25 cellular contexts compared by ENCODE assay signal in the genomic region with DNA sequence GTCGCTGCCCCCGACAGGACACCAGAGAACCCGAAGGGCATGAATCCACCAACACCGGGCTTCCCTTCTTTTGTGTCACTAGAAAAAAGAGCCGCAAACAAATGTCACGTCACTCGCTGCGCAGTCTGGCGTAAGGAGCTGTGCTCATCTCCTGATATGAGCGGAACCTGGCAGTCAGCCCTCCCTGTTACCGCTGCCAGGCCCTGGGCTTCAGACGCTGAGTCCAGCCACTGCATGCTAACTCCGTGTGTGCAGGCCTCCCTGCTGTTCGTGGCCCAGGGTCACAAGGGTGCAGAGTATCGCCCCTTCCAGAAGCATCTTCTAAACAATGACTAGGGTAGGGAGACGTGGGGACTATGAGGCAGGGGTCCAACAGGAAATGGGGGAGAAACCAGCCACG.
A peak's percentile ranks its signal among the peaks of the same experiment; 100 is the strongest.
DNase-seq lines count a peak whose midpoint lies in the region; ATAC-seq and TF ChIP-seq lines count a peak whose summit lies in the region.
"Had no signal": no experiment of that assay in that cellular context is flagged by ENCODE, and none has a peak within 500 bp of the region (broad histone marks: within the 10 kb centered on the region; RNA-seq: fewer than 3 reads in every experiment).

No MANE protein-coding gene starts in this region.

- H3K36me3 ChIP-seq in heart left ventricle (peaks cover 0 to 52% (median 14%) of the 10 kb centered on the region in 9 donors), sigmoid colon (peaks cover 0 to 48% (median 12%) of the 10 kb centered on the region in 4 donors), mucosa of descending colon (ENCODE audit: low read depth) (no peaks in the 10 kb centered on the region)

- peaks cover 12% of the 10 kb centered on the region for H3K36me3 Mint-ChIP-seq in central memory CD8-positive, alpha-beta T cell (ENCODE audit: insufficient read depth)
- peaks cover 97% of the 10 kb centered on the region for H3K36me3 Mint-ChIP-seq in activated T-helper 17 cell treated with anti-CD3 and anti-CD28 coated beads, Interleukin-2, amount 50 U/mL, for 72 hours (ENCODE audit: low read depth)

- no peak for TF ChIP-seq EP300 in sigmoid colon (IDR thresholded peaks at IDR 0.05)

- TF ChIP-seq POLR2A in heart left ventricle (IDR thresholded peaks at IDR 0.05): no peak
- TF ChIP-seq POLR2A in sigmoid colon (IDR thresholded peaks at IDR 0.05): no peak

- H3K4me3 Mint-ChIP-seq in central memory CD8-positive, alpha-beta T cell: no peak overlapping the region
- H3K4me3 Mint-ChIP-seq in activated T-helper 17 cell treated with anti-CD3 and anti-CD28 coated beads, Interleukin-2, amount 50 U/mL, for 72 hours: no peak overlapping the region
- H3K4me3 Mint-ChIP-seq: activated T-cell treated with anti-CD3 and anti-CD28 coated beads, Interleukin-2, amount 50 U/mL, for 72 hours; CD4-positive, alpha-beta memory T cell; neural crest cell had no signal

- peak overlapping the region in 5 of 12 donors; percentile 7 to 70 (median 30) for H3K27ac ChIP-seq in heart left ventricle
- no peak overlapping the region for H3K27ac ChIP-seq in sigmoid colon
- H3K27ac ChIP-seq: gastroesophageal sphincter had no signal

- peaks cover 0 to 5% (median 0%) of the 10 kb centered on the region in 12 donors for H3K4me1 ChIP-seq in heart left ventricle
- H3K4me1 ChIP-seq in sigmoid colon: peaks cover 0 to 29% (median 12%) of the 10 kb centered on the region in 4 donors
- H3K4me1 ChIP-seq in mucosa of descending colon (ENCODE audit: low read depth): no peaks in the 10 kb centered on the region
- H3K4me1 ChIP-seq: gastroesophageal sphincter had no signal

- peak overlapping the region; percentile 38 for H3K27ac Mint-ChIP-seq in central memory CD8-positive, alpha-beta T cell (ENCODE audit: low read depth)
- no peak overlapping the region for H3K27ac Mint-ChIP-seq in activated T-helper 17 cell treated with anti-CD3 and anti-CD28 coated beads, Interleukin-2, amount 50 U/mL, for 72 hours
- H3K27ac Mint-ChIP-seq: activated T-cell treated with anti-CD3 and anti-CD28 coated beads, Interleukin-2, amount 50 U/mL, for 72 hours had no signal

- 63 to 79% (median 74%) methylated on average over 16 to 17 of the region's 17 CpGs for WGBS in heart left ventricle, 4 donors
- 89 to 93% methylated on average over 17 of the region's 17 CpGs for WGBS in sigmoid colon, 2 donors

- no peaks in the 10 kb centered on the region for H3K27me3 Mint-ChIP-seq in central memory CD8-positive, alpha-beta T cell
- H3K27me3 Mint-ChIP-seq in activated T-helper 17 cell treated with anti-CD3 and anti-CD28 coated beads, Interleukin-2, amount 50 U/mL, for 72 hours: no peaks in the 10 kb centered on the region
- H3K27me3 Mint-ChIP-seq: CD4-positive, alpha-beta memory T cell had no signal

- peaks cover 1% of the 10 kb centered on the region for H3K4me1 Mint-ChIP-seq in central memory CD8-positive, alpha-beta T cell
- peaks cover 5% of the 10 kb centered on the region for H3K4me1 Mint-ChIP-seq in activated T-helper 17 cell treated with anti-CD3 and anti-CD28 coated beads, Interleukin-2, amount 50 U/mL, for 72 hours
- H3K4me1 Mint-ChIP-seq: CD4-positive, alpha-beta memory T cell had no signal

- no peaks in the 10 kb centered on the region for H3K9me3 Mint-ChIP-seq in central memory CD8-positive, alpha-beta T cell
- H3K9me3 Mint-ChIP-seq in activated T-helper 17 cell treated with anti-CD3 and anti-CD28 coated beads, Interleukin-2, amount 50 U/mL, for 72 hours: no peaks in the 10 kb centered on the region
- H3K9me3 Mint-ChIP-seq: activated T-cell treated with anti-CD3 and anti-CD28 coated beads, Interleukin-2, amount 50 U/mL, for 72 hours; CD4-positive, alpha-beta memory T cell; neural crest cell had no signal

- ATAC-seq in central memory CD8-positive, alpha-beta T cell (replicated peaks; ENCODE audit: extremely low read depth, poor library complexity, severe bottlenecking): no peak
- ATAC-seq in heart left ventricle: peak in 3 of 4 donors; percentile 31 to 78 (median 65)
- ATAC-seq in mucosa of descending colon: no peak
- no peak for ATAC-seq in activated T-helper 17 cell treated with anti-CD3 and anti-CD28 coated beads, Interleukin-2, amount 50 U/mL, for 72 hours (replicated peaks)
- no peak for ATAC-seq in GM18868 (IDR thresholded peaks at IDR 0.05; ENCODE audit: unreplicated experiment)
- ATAC-seq: activated CD4-positive, CD25-positive, alpha-beta regulatory T cell treated with anti-CD3 and anti-CD28 coated beads, Interleukin-2, amount 50 U/mL, for 24 hours; GM12878 had no signal

- H3K4me3 ChIP-seq in heart left ventricle (peak overlapping the region in 1 of 12 donors; percentile 4), sigmoid colon (no peak overlapping the region), mucosa of descending colon (no peak overlapping the region)
- H3K4me3 ChIP-seq: gastroesophageal sphincter, GM12878 had no signal

- H3K9me3 ChIP-seq in heart left ventricle (no peaks in the 10 kb centered on the region), sigmoid colon (no peaks in the 10 kb centered on the region), mucosa of descending colon (no peaks in the 10 kb centered on the region)
- H3K9me3 ChIP-seq: gastroesophageal sphincter had no signal

- TF ChIP-seq CTCF in heart left ventricle (IDR thresholded peaks at IDR 0.05) (no peak), sigmoid colon (IDR thresholded peaks at IDR 0.05) (no peak), mucosa of descending colon (IDR thresholded peaks at IDR 0.05) (no peak)

- DNase-seq in G401 (ENCODE audit: low spot score): peak; percentile 43
- DNase-seq in central memory CD8-positive, alpha-beta T cell (ENCODE audit: low spot score in 2 of 2): no peak
- peak; percentile 46 to 83 (median 64) for DNase-seq in heart left ventricle
- DNase-seq in posterior vena cava (ENCODE audit: low spot score): peak; percentile 97
- no peak for DNase-seq in sigmoid colon
- no peak for DNase-seq in mucosa of descending colon
- DNase-seq: activated CD8-positive, alpha-beta memory T cell treated with anti-CD3 and anti-CD28 coated beads for 24 hours; activated naive CD4-positive, alpha-beta T cell treated with anti-CD3 and anti-CD28 coated beads, Interleukin-2, amount 50 U/mL, for 16 hours; activated T-cell treated with anti-CD3 and anti-CD28 coated beads, Interleukin-2, amount 50 U/mL, for 72 hours; CD4-positive, alpha-beta memory T cell; HCEC 1CT; midbrain; NCI-H187 treated with DMSO at 0.1 percent for 48 hours; NCI-H2227 treated with DMSO at 0.1 percent for 48 hours; NCI-H774; SHP77; stimulated activated CD4-positive, alpha-beta T cell treated with anti-CD3 and anti-CD28 coated beads, Interleukin-12 subunit alpha, Interleukin-12 subunit beta, amount 100 ng/mL, for 4 hours; stimulated activated CD8-positive, alpha-beta memory T cell treated with anti-CD3 and anti-CD28 coated beads, Interleukin-4, amount 100 ng/mL, for 48 hours; SW 1271 had no signal

- intact Hi-C loops in heart left ventricle (cut with DNase I): no loop called here
- intact Hi-C loops in posterior vena cava (cut with DNase I): no loop called here
- intact Hi-C loops in sigmoid colon (cut with DNase I): no loop called here
- intact Hi-C loops in mucosa of descending colon (cut with DNase I, micrococcal nuclease): no loop called here

- H3K27me3 ChIP-seq in heart left ventricle: no peaks in the 10 kb centered on the region
- no peaks in the 10 kb centered on the region for H3K27me3 ChIP-seq in sigmoid colon
- H3K27me3 ChIP-seq: gastroesophageal sphincter had no signal

- in situ Hi-C loops in G401 (cut with HindIII; ENCODE audit: low sequenced_read_pairs): no loop called here

Comparison
In these comparisons a context has a peak if more than half of its experiments do, and no peak if none do; other contexts are left out.
1. DNase-seq: peak in G401 (single experiment), heart left ventricle (5 of 5) and posterior vena cava (single experiment); none in central memory CD8-positive, alpha-beta T cell (0 of 2), sigmoid colon (single experiment) and mucosa of descending colon (0 of 3).
2. ATAC-seq: peak in heart left ventricle (3 of 4); none in central memory CD8-positive, alpha-beta T cell (single experiment), mucosa of descending colon (single experiment), activated T-helper 17 cell treated with anti-CD3 and anti-CD28 coated beads, Interleukin-2, amount 50 U/mL, for 72 hours (single experiment) and GM18868 (single experiment).